Comparison of ENCODE assay signal across 23 cellular contexts in genomic region chr14:69268223-69268622, GRCh38. TPM values are rescaled to one million over a fixed set of nuclear protein-coding genes. Genes with fewer than 3 reads are reported as not detected.
DNase-seq lines count a peak whose midpoint lies in the region; ATAC-seq and TF ChIP-seq lines count a peak whose summit lies in the region.
"Had no signal": no experiment of that assay in that cellular context is flagged by ENCODE, and none has a peak within 500 bp of the region (broad histone marks: within the 10 kb centered on the region; RNA-seq: fewer than 3 reads in every experiment).

No MANE protein-coding gene starts in this region.

- H3K9me3 ChIP-seq in fibroblast of lung (ENCODE audit: control insufficient read depth, insufficient read depth, low read depth, low read length): no peaks in the 10 kb centered on the region

- H3K4me1 ChIP-seq in fibroblast of lung (ENCODE audit: control insufficient read depth, extremely low read depth, insufficient read depth, low read length): peaks cover 29% of the 10 kb centered on the region

- no peaks in the 10 kb centered on the region for H4K20me1 ChIP-seq in fibroblast of lung (ENCODE audit: control insufficient read depth, extremely low read depth, insufficient read depth, low read length)

- H2AFZ ChIP-seq in fibroblast of lung (ENCODE audit: low read length): no peak overlapping the region
- H2AFZ ChIP-seq: PC-9 had no signal

- DNase-seq in AG10803 (ENCODE audit: low read depth) (peak; percentile 70), LHCN-M2 (ENCODE audit: low read depth) (peak; percentile 77), fibroblast of lung (ENCODE audit: low read depth in 2 of 2) (peak; percentile 32 to 69), iris pigment epithelial cell (ENCODE audit: low read depth) (peak; percentile 39), activated gamma-delta T cell (lab: John Stamatoyannopoulos, UW) (no peak), SHP77 treated with DMSO at 0.1 percent for 48 hours (lab: John Stamatoyannopoulos, UW) (no peak), left colon (no peak)
- DNase-seq: activated naive CD8-positive, alpha-beta T cell treated with anti-CD3 and anti-CD28 coated beads, Interleukin-2, amount 10 ng/mL, durations not matched to agents 7 days and 5 days; DMS79 treated with DMSO at 0.1 percent for 48 hours; effector memory CD4-positive, alpha-beta T cell; H7; NCI-H1105 treated with DMSO at 0.1 percent for 48 hours; NCI-H2171; NCI-H82; nucleus accumbens; PC-9; retina; stimulated activated naive CD4-positive, alpha-beta T cell; trophoblast cell had no signal

- no peaks in the 10 kb centered on the region for H3K79me2 ChIP-seq in fibroblast of lung (ENCODE audit: control insufficient read depth, insufficient read depth, low read length)

- no peak overlapping the region for H3K4me2 ChIP-seq in fibroblast of lung (ENCODE audit: extremely low read depth, insufficient read depth, low read length)
- H3K4me2 ChIP-seq: KMS-11, PC-9 had no signal

- ATAC-seq in GM19455 (IDR thresholded peaks at IDR 0.05; ENCODE audit: unreplicated experiment): no peak
- ATAC-seq in left colon: no peak

- H3K4me3 ChIP-seq in AG10803 (ENCODE audit: low read length) (no peak overlapping the region), fibroblast of lung (replicated peaks in 1 of 4; ENCODE audit: control extremely low read depth in 1 of 4, insufficient read depth in 1 of 4, low read depth in 3 of 4, low read length in 4 of 4) (no peak overlapping the region)
- H3K4me3 ChIP-seq: cardiac muscle cell, PC-9, SK-N-MC had no signal

- H3K9ac ChIP-seq in fibroblast of lung (ENCODE audit: insufficient read depth, low read length): no peak overlapping the region
- H3K9ac ChIP-seq: KMS-11 had no signal

- intact Hi-C loops in left colon (cut with DNase I, micrococcal nuclease): no loop called here

- no peaks in the 10 kb centered on the region for H3K36me3 ChIP-seq in fibroblast of lung (ENCODE audit: control insufficient read depth, insufficient read depth, low read length)
- H3K36me3 ChIP-seq: cardiac muscle cell had no signal

- no peak for TF ChIP-seq CTCF in AG10803 (conservative IDR thresholded peaks at IDR 0.05; ENCODE audit: low read length)
- no peak for TF ChIP-seq CTCF in fibroblast of lung (conservative IDR thresholded peaks at IDR 0.05 in 1 of 2, IDR thresholded peaks at IDR 0.05 in 1 of 2; ENCODE audit: low read depth in 1 of 2, low read length in 2 of 2)

- no peaks in the 10 kb centered on the region for H3K27me3 ChIP-seq in fibroblast of lung (ENCODE audit: control insufficient read depth, insufficient read depth, low read length)
- H3K27me3 ChIP-seq: cardiac muscle cell had no signal

- peak overlapping the region; percentile 81 for H3K27ac ChIP-seq in fibroblast of lung (ENCODE audit: insufficient read depth, low read length)
- H3K27ac ChIP-seq: cardiac muscle cell, KMS-11, PC-9, SK-N-MC had no signal

RNA-seq across cellular contexts. Expression of gene GALNT16, which starts 8.3 kb away (rescaled TPM):
- total RNA-seq in LHCN-M2 (2014; rRNA removed) (5.1 and 5.6 TPM in 2 replicates), fibroblast of lung (8.5 and 9.6 TPM in 2 replicates), left colon (1 to 10 TPM; 1.3 to 1.7 TPM)
- polyA plus RNA-seq in LHCN-M2 (2012): 3.6 TPM
- 8.1 and 27.7 TPM in 2 replicates for polyA plus RNA-seq in fibroblast of lung
- polyA plus RNA-seq in fibroblast of lung (2012): 8.0 and 24.0 TPM in 2 replicates
- polyA minus RNA-seq in fibroblast of lung (ENCODE audit: low replicate concordance): 10.7 and 32.2 TPM in 2 replicates
- total RNA-seq: activated naive CD8-positive, alpha-beta T cell treated with anti-CD3 and anti-CD28 coated beads, Interleukin-2, amount 10 ng/mL, durations not matched to agents 7 days and 5 days had no signal

Comparison
In these comparisons a context has a peak if more than half of its experiments do, and no peak if none do; other contexts are left out.
1. DNase-seq: peak in AG10803 (single experiment), LHCN-M2 (single experiment), fibroblast of lung (2 of 2) and iris pigment epithelial cell (single experiment); none in activated gamma-delta T cell (single experiment), SHP77 treated with DMSO at 0.1 percent for 48 hours (single experiment) and left colon (0 of 2).